Comparison of ENCODE assay signal across 11 cellular contexts in genomic region chr10:127148066-127148932, GRCh38. TPM values are rescaled to one million over a fixed set of nuclear protein-coding genes. Genes with fewer than 3 reads are reported as not detected.
DNase-seq lines count a peak whose midpoint lies in the region; ATAC-seq and TF ChIP-seq lines count a peak whose summit lies in the region.
"Had no signal": no experiment of that assay in that cellular context is flagged by ENCODE, and none has a peak within 500 bp of the region (broad histone marks: within the 10 kb centered on the region; RNA-seq: fewer than 3 reads in every experiment).

No MANE protein-coding gene starts in this region.

- H3K27me3 ChIP-seq in breast epithelium (no peaks in the 10 kb centered on the region), body of pancreas (no peaks in the 10 kb centered on the region)
- H3K27me3 ChIP-seq: BLaER1 had no signal

- peaks cover 50% of the 10 kb centered on the region for H3K4me1 Mint-ChIP-seq in MCF 10A (ENCODE audit: insufficient read depth, unreplicated experiment)
- no peaks in the 10 kb centered on the region for H3K4me1 Mint-ChIP-seq in activated CD8-positive, alpha-beta T cell treated with anti-CD3 and anti-CD28 coated beads for 36 hours (ENCODE audit: low read depth)

- WGBS in body of pancreas, 2 donors = 73 to 84% methylated on average over 15 of the region's 15 CpGs

- peak overlapping the region; percentile 73 for H3K27ac Mint-ChIP-seq in MCF 10A (ENCODE audit: low read depth, unreplicated experiment)
- H3K27ac Mint-ChIP-seq in activated CD8-positive, alpha-beta T cell treated with anti-CD3 and anti-CD28 coated beads for 36 hours = no peak overlapping the region

- peak; percentile 88 for DNase-seq in MCF 10A (ENCODE audit: unreplicated experiment)
- DNase-seq in breast epithelium (ENCODE audit: low spot score in 2 of 2) = no peak
- DNase-seq in SW480 (ENCODE audit: low spot score) = peak; percentile 76
- peak; percentile 87 to 94 for DNase-seq in foreskin fibroblast
- DNase-seq in NCI-H2171 (lab: John Stamatoyannopoulos, UW) = no peak
- no peak for DNase-seq in sciatic nerve (ENCODE audit: low spot score)
- DNase-seq in activated CD8-positive, alpha-beta T cell treated with anti-CD3 and anti-CD28 coated beads for 36 hours = no peak
- DNase-seq in body of pancreas = no peak
- DNase-seq: activated T-cell treated with anti-CD3 and anti-CD28 coated beads, Interleukin-2, amount 50 U/mL, for 4 hours had no signal

- TF ChIP-seq CTCF in MCF 10A (IDR thresholded peaks at IDR 0.05; ENCODE audit: unreplicated experiment) (no peak), breast epithelium (IDR thresholded peaks at IDR 0.05) (no peak), foreskin fibroblast (IDR thresholded peaks at IDR 0.05; ENCODE audit: low read depth, low read length) (no peak), body of pancreas (IDR thresholded peaks at IDR 0.05) (no peak)
- TF ChIP-seq CTCF in activated CD8-positive, alpha-beta T cell treated with anti-CD3 and anti-CD28 coated beads for 36 hours (IDR thresholded peaks at IDR 0.05) = no peak

- no peaks in the 10 kb centered on the region for H3K36me3 ChIP-seq in breast epithelium
- no peaks in the 10 kb centered on the region for H3K36me3 ChIP-seq in body of pancreas (replicated peaks in 1 of 2; ENCODE audit: insufficient read depth in 1 of 2, low read depth in 2 of 2)
- H3K36me3 ChIP-seq: BLaER1 had no signal

- no peaks in the 10 kb centered on the region for H3K36me3 Mint-ChIP-seq in MCF 10A (ENCODE audit: insufficient read depth, unreplicated experiment)
- H3K36me3 Mint-ChIP-seq in activated CD8-positive, alpha-beta T cell treated with anti-CD3 and anti-CD28 coated beads for 36 hours (ENCODE audit: low read depth) = no peaks in the 10 kb centered on the region

- CTCF ChIA-PET in MCF 10A (lab: Yijun Ruan, JAX) = interaction anchor here (0.6 to 0.8 kb wide), 2 partner anchors 22 to 37 kb away, joined by 3 read pairs; no protein-coding TSS in a partner anchor
- CTCF ChIA-PET in activated CD8-positive, alpha-beta T cell treated with anti-CD3 and anti-CD28 coated beads for 36 hours (lab: Charles Lee) = no interaction called here

- BruUV-seq in MCF 10A (replicated peaks; lab: Mats Ljungman, UMichigan) = TSS peak; percentile 53

- H3K27me3 Mint-ChIP-seq in MCF 10A (ENCODE audit: insufficient read depth, unreplicated experiment) = no peaks in the 10 kb centered on the region
- no peaks in the 10 kb centered on the region for H3K27me3 Mint-ChIP-seq in activated CD8-positive, alpha-beta T cell treated with anti-CD3 and anti-CD28 coated beads for 36 hours

- peak overlapping the region in 1 of 2 donors; percentile 50 for H3K27ac ChIP-seq in breast epithelium
- H3K27ac ChIP-seq in body of pancreas = no peak overlapping the region
- H3K27ac ChIP-seq: BLaER1 had no signal

- ATAC-seq in sciatic nerve = no peak
- ATAC-seq in activated CD8-positive, alpha-beta T cell treated with anti-CD3 and anti-CD28 coated beads for 36 hours = no peak
- no peak for ATAC-seq in body of pancreas

- no peaks in the 10 kb centered on the region for H3K9me3 Mint-ChIP-seq in MCF 10A (ENCODE audit: unreplicated experiment)
- no peaks in the 10 kb centered on the region for H3K9me3 Mint-ChIP-seq in activated CD8-positive, alpha-beta T cell treated with anti-CD3 and anti-CD28 coated beads for 36 hours
- H3K9me3 Mint-ChIP-seq: activated T-cell treated with anti-CD3 and anti-CD28 coated beads, Interleukin-2, amount 50 U/mL, for 4 hours had no signal

- intact Hi-C loops in MCF 10A (cut with micrococcal nuclease) (no loop called here), breast epithelium (cut with DNase I; ENCODE audit: low total_unique reads) (no loop called here), sciatic nerve (cut with DNase I) (no loop called here), body of pancreas (cut with DNase I) (no loop called here)
- intact Hi-C loops in activated CD8-positive, alpha-beta T cell treated with anti-CD3 and anti-CD28 coated beads for 36 hours (cut with micrococcal nuclease) = no loop called here

- H3K9me3 ChIP-seq in breast epithelium = no peaks in the 10 kb centered on the region
- no peaks in the 10 kb centered on the region for H3K9me3 ChIP-seq in body of pancreas
- H3K9me3 ChIP-seq: BLaER1 had no signal

- TF ChIP-seq POLR2A in breast epithelium (IDR thresholded peaks at IDR 0.05) = no peak
- TF ChIP-seq POLR2A in body of pancreas (IDR thresholded peaks at IDR 0.05) = no peak

- POLR2A ChIA-PET in MCF 10A (lab: Yijun Ruan, JAX) = interaction anchor here (0.9 to 2.0 kb wide), 3 partner anchors 10 to 16 kb away, joined by 3 to 7 read pairs (median 5); no protein-coding TSS in a partner anchor
- POLR2A ChIA-PET in activated CD8-positive, alpha-beta T cell treated with anti-CD3 and anti-CD28 coated beads for 36 hours (lab: Charles Lee) = no interaction called here

- H3K4me1 ChIP-seq in breast epithelium (peaks cover 0 to 4% of the 10 kb centered on the region in 2 donors), body of pancreas (no peaks in the 10 kb centered on the region)
- H3K4me1 ChIP-seq: BLaER1 had no signal

- peak overlapping the region; percentile 18 for H3K4me3 Mint-ChIP-seq in MCF 10A (ENCODE audit: unreplicated experiment)
- H3K4me3 Mint-ChIP-seq in activated CD8-positive, alpha-beta T cell treated with anti-CD3 and anti-CD28 coated beads for 36 hours = no peak overlapping the region
- H3K4me3 Mint-ChIP-seq: activated T-cell treated with anti-CD3 and anti-CD28 coated beads, Interleukin-2, amount 50 U/mL, for 4 hours had no signal

- H3K4me3 ChIP-seq in breast epithelium (no peak overlapping the region), foreskin fibroblast (ENCODE audit: low read depth in 1 of 2, low read length in 2 of 2) (peak overlapping the region; percentile 4 to 18), body of pancreas (no peak overlapping the region)
- H3K4me3 ChIP-seq: BLaER1 had no signal

RNA-seq across cellular contexts. Expression of gene INSYN2A, which starts 48.1 kb away (rescaled TPM):
- total RNA-seq in MCF 10A (2022) (0.07 TPM in 1 of 2 replicates, not detected in the other), breast epithelium (1 to 10 TPM in 1 of 3 donors, under 1 TPM in 1, not detected in 1; 0.16 to 5.9 TPM), sciatic nerve (not detected), body of pancreas (not detected)
- not detected for total RNA-seq in activated CD8-positive, alpha-beta T cell treated with anti-CD3 and anti-CD28 coated beads for 36 hours
- total RNA-seq: activated T-cell treated with anti-CD3 and anti-CD28 coated beads, Interleukin-2, amount 50 U/mL, for 4 hours; SK-MEL-5 had no signal

Comparison
In these comparisons a context has a peak if more than half of its experiments do, and no peak if none do; other contexts are left out.
1. DNase-seq: peak in MCF 10A (single experiment), SW480 (single experiment) and foreskin fibroblast (2 of 2); none in breast epithelium (0 of 2), NCI-H2171 (single experiment), sciatic nerve (single experiment), activated CD8-positive, alpha-beta T cell treated with anti-CD3 and anti-CD28 coated beads for 36 hours (single experiment) and body of pancreas (0 of 4).
2. H3K4me3 ChIP-seq: peak in foreskin fibroblast (2 of 2); none in breast epithelium (0 of 3) and body of pancreas (0 of 2).